Comparison of ENCODE assay signal across 1 cellular context in the genomic region with DNA sequence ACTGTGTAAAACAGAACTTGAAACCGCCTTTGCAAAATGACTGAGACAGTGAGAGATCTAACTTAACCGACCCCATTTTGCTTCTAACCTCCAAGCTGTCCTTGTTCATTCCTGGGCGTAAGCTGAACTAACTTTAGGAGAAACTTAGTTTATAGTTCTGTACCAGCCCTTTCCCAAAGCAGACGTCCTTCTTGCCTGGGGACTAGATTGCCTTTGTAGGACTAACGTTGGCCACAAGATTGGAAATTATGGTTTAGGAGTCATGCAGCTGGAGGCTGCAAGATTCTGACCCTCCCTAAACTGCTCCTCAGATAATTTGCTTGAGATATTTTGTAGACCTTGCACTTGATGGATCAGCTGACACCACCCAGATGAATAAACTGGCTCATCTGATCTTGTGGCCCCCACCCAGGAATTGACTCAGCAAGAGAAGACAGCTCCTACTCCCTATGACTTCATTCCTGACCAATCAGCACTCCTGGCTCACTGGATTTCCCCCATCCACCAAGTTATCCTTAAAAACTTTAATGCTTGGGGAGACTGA.
TF ChIP-seq lines count a peak whose summit lies in the region.

No MANE protein-coding gene starts in this region.

TF ChIP-seq in K562, 482 proteins besides CTCF, POLR2A, EP300 and RAD21 (continued from another document and continues in another):
- TF ChIP-seq, protein P1, sequence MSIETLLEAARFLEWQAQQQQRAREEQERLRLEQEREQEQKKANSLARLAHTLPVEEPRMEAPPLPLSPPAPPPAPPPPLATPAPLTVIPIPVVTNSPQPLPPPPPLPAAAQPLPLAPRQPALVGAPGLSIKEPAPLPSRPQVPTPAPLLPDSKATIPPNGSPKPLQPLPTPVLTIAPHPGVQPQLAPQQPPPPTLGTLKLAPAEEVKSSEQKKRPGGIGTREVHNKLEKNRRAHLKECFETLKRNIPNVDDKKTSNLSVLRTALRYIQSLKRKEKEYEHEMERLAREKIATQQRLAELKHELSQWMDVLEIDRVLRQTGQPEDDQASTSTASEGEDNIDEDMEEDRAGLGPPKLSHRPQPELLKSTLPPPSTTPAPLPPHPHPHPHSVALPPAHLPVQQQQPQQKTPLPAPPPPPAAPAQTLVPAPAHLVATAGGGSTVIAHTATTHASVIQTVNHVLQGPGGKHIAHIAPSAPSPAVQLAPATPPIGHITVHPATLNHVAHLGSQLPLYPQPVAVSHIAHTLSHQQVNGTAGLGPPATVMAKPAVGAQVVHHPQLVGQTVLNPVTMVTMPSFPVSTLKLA (conservative IDR thresholded peaks at IDR 0.05) = no peak
- TF ChIP-seq TAF9B (IDR thresholded peaks at IDR 0.05; ENCODE audit: partially characterized antibody) (peak; percentile 51), ZBTB8A (IDR thresholded peaks at IDR 0.05; ENCODE audit: partially characterized antibody) (no peak), HMGN3 (IDR thresholded peaks at IDR 0.05; ENCODE audit: borderline replicate concordance, extremely low read depth, insufficient read length, low read depth, low read length) (no peak), DDX20 (tag; IDR thresholded peaks at IDR 0.05; ENCODE audit: low read depth) (0 out of 2 replicates have a peak, but pooled peaks have one; percentile 36), KLF1 (tag; IDR thresholded peaks at IDR 0.05) (0 out of 2 replicates have a peak, but pooled peaks have one; percentile 23), HDAC1 (IDR thresholded peaks at IDR 0.05) (no peak), ZNF174 (CRISPR knock-in tag; IDR thresholded peaks at IDR 0.05) (0 out of 2 replicates have a peak, but pooled peaks have one; percentile 29), COPS2 (conservative IDR thresholded peaks at IDR 0.05) (no peak), ZNF3 (CRISPR knock-in tag; IDR thresholded peaks at IDR 0.05) (no peak), SIX5 (IDR thresholded peaks at IDR 0.05; ENCODE audit: borderline replicate concordance in 1 of 2, insufficient read depth in 1 of 2, low read depth in 1 of 2, low read length in 2 of 2) (no peak), MAFK (IDR thresholded peaks at IDR 0.05; ENCODE audit: low read length) (peak; percentile 38; the same call in 1 of the 2 replicates), SMC3 (conservative IDR thresholded peaks at IDR 0.05; ENCODE audit: insufficient read depth, low read depth, low read length) (no peak), KDM4B (IDR thresholded peaks at IDR 0.05; ENCODE audit: borderline replicate concordance in 2 of 2, low read depth in 1 of 2) (no peak), TAF1 (IDR thresholded peaks at IDR 0.05; ENCODE audit: control insufficient read depth, extremely low read depth, insufficient read depth, low read length, severe bottlenecking) (no peak), ZNF23 (CRISPR knock-in tag; IDR thresholded peaks at IDR 0.05) (no peak), ZBTB17 (CRISPR knock-in tag; IDR thresholded peaks at IDR 0.05) (no peak), GABPB2 (CRISPR knock-in tag; conservative IDR thresholded peaks at IDR 0.05) (no peak), DIDO1 (tag; IDR thresholded peaks at IDR 0.05; ENCODE audit: low read depth) (0 out of 2 replicates have a peak, but pooled peaks have one; percentile 40), PRMT5 (CRISPR knock-in tag; IDR thresholded peaks at IDR 0.05) (no peak), NFYB (IDR thresholded peaks at IDR 0.05; ENCODE audit: extremely low read depth, insufficient read length) (peak; percentile 21), ZNF140 (CRISPR knock-in tag; IDR thresholded peaks at IDR 0.05) (no peak), ARNT (IDR thresholded peaks at IDR 0.05) (no peak), NFE2 (IDR thresholded peaks at IDR 0.05; ENCODE audit: low read depth) (peak; percentile 56; the same call in 1 of the 2 replicates), MAFG (tag; conservative IDR thresholded peaks at IDR 0.05) (peak; percentile 30), KHSRP (IDR thresholded peaks at IDR 0.05) (no peak), PHF20 (IDR thresholded peaks at IDR 0.05; ENCODE audit: partially characterized antibody) (no peak), BHLHE40 (IDR thresholded peaks at IDR 0.05; ENCODE audit: low read length) (no peak), ZNF586 (CRISPR knock-in tag; conservative IDR thresholded peaks at IDR 0.05) (no peak), GATA2 (CRISPR knock-in tag; IDR thresholded peaks at IDR 0.05) (no peak), ILK (tag; IDR thresholded peaks at IDR 0.05; ENCODE audit: borderline replicate concordance, low read depth) (no peak)
- TF ChIP-seq, protein P2, sequence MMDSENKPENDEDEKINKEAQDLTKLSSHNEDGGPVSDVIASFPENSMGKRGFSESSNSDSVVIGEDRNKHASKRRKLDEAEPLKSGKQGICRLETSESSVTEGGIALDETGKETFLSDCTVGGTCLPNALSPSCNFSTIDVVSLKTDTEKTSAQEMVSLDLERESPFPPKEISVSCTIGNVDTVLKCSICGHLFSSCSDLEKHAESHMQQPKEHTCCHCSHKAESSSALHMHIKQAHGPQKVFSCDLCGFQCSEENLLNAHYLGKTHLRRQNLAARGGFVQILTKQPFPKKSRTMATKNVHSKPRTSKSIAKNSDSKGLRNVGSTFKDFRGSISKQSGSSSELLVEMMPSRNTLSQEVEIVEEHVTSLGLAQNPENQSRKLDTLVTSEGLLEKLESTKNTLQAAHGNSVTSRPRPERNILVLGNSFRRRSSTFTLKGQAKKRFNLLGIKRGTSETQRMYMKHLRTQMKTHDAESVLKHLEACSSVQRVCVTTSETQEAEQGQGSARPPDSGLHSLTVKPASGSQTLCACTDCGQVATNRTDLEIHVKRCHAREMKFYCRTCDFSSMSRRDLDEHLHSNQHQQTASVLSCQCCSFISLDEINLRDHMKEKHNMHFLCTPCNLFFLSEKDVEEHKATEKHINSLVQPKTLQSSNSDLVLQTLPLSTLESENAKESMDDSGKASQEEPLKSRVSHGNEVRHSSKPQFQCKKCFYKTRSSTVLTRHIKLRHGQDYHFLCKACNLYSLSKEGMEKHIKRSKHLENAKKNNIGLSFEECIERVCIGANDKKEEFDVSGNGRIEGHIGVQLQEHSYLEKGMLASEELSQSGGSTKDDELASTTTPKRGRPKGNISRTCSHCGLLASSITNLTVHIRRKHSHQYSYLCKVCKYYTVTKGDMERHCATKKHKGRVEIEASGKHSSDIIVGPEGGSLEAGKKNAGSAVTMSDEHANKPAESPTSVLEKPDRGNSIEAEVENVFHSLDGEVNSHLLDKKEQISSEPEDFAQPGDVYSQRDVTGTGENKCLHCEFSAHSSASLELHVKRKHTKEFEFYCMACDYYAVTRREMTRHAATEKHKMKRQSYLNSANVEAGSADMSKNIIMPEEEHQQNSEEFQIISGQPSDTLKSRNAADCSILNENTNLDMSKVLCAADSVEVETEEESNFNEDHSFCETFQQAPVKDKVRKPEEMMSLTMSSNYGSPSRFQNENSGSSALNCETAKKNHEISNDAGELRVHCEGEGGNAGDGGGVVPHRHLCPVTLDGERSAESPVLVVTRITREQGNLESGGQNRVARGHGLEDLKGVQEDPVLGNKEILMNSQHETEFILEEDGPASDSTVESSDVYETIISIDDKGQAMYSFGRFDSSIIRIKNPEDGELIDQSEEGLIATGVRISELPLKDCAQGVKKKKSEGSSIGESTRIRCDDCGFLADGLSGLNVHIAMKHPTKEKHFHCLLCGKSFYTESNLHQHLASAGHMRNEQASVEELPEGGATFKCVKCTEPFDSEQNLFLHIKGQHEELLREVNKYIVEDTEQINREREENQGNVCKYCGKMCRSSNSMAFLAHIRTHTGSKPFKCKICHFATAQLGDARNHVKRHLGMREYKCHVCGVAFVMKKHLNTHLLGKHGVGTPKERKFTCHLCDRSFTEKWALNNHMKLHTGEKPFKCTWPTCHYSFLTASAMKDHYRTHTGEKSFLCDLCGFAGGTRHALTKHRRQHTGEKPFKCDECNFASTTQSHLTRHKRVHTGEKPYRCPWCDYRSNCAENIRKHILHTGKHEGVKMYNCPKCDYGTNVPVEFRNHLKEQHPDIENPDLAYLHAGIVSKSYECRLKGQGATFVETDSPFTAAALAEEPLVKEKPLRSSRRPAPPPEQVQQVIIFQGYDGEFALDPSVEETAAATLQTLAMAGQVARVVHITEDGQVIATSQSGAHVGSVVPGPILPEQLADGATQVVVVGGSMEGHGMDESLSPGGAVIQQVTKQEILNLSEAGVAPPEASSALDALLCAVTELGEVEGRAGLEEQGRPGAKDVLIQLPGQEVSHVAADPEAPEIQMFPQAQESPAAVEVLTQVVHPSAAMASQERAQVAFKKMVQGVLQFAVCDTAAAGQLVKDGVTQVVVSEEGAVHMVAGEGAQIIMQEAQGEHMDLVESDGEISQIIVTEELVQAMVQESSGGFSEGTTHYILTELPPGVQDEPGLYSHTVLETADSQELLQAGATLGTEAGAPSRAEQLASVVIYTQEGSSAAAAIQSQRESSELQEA (IDR thresholded peaks at IDR 0.05; ENCODE audit: low read depth) = no peak
- TF ChIP-seq, protein P3, sequence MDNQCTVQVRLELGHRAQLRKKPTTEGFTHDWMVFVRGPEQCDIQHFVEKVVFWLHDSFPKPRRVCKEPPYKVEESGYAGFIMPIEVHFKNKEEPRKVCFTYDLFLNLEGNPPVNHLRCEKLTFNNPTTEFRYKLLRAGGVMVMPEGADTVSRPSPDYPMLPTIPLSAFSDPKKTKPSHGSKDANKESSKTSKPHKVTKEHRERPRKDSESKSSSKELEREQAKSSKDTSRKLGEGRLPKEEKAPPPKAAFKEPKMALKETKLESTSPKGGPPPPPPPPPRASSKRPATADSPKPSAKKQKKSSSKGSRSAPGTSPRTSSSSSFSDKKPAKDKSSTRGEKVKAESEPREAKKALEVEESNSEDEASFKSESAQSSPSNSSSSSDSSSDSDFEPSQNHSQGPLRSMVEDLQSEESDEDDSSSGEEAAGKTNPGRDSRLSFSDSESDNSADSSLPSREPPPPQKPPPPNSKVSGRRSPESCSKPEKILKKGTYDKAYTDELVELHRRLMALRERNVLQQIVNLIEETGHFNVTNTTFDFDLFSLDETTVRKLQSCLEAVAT (IDR thresholded peaks at IDR 0.05) = no peak
- TF ChIP-seq, protein P4, sequence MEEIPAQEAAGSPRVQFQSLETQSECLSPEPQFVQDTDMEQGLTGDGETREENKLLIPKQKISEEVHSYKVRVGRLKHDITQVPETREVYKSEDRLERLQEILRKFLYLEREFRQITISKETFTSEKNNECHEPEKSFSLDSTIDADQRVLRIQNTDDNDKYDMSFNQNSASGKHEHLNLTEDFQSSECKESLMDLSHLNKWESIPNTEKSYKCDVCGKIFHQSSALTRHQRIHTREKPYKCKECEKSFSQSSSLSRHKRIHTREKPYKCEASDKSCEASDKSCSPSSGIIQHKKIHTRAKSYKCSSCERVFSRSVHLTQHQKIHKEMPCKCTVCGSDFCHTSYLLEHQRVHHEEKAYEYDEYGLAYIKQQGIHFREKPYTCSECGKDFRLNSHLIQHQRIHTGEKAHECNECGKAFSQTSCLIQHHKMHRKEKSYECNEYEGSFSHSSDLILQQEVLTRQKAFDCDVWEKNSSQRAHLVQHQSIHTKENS (CRISPR knock-in tag; IDR thresholded peaks at IDR 0.05) = no peak
- TF ChIP-seq, protein P5, sequence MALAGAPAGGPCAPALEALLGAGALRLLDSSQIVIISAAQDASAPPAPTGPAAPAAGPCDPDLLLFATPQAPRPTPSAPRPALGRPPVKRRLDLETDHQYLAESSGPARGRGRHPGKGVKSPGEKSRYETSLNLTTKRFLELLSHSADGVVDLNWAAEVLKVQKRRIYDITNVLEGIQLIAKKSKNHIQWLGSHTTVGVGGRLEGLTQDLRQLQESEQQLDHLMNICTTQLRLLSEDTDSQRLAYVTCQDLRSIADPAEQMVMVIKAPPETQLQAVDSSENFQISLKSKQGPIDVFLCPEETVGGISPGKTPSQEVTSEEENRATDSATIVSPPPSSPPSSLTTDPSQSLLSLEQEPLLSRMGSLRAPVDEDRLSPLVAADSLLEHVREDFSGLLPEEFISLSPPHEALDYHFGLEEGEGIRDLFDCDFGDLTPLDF (CRISPR knock-in tag; IDR thresholded peaks at IDR 0.05) = no peak
- TF ChIP-seq, protein P6, sequence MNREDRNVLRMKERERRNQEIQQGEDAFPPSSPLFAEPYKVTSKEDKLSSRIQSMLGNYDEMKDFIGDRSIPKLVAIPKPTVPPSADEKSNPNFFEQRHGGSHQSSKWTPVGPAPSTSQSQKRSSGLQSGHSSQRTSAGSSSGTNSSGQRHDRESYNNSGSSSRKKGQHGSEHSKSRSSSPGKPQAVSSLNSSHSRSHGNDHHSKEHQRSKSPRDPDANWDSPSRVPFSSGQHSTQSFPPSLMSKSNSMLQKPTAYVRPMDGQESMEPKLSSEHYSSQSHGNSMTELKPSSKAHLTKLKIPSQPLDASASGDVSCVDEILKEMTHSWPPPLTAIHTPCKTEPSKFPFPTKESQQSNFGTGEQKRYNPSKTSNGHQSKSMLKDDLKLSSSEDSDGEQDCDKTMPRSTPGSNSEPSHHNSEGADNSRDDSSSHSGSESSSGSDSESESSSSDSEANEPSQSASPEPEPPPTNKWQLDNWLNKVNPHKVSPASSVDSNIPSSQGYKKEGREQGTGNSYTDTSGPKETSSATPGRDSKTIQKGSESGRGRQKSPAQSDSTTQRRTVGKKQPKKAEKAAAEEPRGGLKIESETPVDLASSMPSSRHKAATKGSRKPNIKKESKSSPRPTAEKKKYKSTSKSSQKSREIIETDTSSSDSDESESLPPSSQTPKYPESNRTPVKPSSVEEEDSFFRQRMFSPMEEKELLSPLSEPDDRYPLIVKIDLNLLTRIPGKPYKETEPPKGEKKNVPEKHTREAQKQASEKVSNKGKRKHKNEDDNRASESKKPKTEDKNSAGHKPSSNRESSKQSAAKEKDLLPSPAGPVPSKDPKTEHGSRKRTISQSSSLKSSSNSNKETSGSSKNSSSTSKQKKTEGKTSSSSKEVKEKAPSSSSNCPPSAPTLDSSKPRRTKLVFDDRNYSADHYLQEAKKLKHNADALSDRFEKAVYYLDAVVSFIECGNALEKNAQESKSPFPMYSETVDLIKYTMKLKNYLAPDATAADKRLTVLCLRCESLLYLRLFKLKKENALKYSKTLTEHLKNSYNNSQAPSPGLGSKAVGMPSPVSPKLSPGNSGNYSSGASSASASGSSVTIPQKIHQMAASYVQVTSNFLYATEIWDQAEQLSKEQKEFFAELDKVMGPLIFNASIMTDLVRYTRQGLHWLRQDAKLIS (CRISPR knock-in tag; IDR thresholded peaks at IDR 0.05) = no peak
- TF ChIP-seq, protein P7, sequence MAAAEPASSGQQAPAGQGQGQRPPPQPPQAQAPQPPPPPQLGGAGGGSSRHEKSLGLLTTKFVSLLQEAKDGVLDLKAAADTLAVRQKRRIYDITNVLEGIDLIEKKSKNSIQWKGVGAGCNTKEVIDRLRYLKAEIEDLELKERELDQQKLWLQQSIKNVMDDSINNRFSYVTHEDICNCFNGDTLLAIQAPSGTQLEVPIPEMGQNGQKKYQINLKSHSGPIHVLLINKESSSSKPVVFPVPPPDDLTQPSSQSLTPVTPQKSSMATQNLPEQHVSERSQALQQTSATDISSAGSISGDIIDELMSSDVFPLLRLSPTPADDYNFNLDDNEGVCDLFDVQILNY (CRISPR knock-in tag; IDR thresholded peaks at IDR 0.05) = no peak
- TF ChIP-seq, protein P8, sequence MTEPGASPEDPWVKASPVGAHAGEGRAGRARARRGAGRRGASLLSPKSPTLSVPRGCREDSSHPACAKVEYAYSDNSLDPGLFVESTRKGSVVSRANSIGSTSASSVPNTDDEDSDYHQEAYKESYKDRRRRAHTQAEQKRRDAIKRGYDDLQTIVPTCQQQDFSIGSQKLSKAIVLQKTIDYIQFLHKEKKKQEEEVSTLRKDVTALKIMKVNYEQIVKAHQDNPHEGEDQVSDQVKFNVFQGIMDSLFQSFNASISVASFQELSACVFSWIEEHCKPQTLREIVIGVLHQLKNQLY (CRISPR knock-in tag; conservative IDR thresholded peaks at IDR 0.05) = no peak
- TF ChIP-seq, protein P9, sequence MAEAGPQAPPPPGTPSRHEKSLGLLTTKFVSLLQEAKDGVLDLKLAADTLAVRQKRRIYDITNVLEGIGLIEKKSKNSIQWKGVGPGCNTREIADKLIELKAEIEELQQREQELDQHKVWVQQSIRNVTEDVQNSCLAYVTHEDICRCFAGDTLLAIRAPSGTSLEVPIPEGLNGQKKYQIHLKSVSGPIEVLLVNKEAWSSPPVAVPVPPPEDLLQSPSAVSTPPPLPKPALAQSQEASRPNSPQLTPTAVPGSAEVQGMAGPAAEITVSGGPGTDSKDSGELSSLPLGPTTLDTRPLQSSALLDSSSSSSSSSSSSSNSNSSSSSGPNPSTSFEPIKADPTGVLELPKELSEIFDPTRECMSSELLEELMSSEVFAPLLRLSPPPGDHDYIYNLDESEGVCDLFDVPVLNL (CRISPR knock-in tag; IDR thresholded peaks at IDR 0.05; ENCODE audit: low read depth) = no peak
